ENCODE assay signal across 9 cellular contexts in the genomic region with DNA sequence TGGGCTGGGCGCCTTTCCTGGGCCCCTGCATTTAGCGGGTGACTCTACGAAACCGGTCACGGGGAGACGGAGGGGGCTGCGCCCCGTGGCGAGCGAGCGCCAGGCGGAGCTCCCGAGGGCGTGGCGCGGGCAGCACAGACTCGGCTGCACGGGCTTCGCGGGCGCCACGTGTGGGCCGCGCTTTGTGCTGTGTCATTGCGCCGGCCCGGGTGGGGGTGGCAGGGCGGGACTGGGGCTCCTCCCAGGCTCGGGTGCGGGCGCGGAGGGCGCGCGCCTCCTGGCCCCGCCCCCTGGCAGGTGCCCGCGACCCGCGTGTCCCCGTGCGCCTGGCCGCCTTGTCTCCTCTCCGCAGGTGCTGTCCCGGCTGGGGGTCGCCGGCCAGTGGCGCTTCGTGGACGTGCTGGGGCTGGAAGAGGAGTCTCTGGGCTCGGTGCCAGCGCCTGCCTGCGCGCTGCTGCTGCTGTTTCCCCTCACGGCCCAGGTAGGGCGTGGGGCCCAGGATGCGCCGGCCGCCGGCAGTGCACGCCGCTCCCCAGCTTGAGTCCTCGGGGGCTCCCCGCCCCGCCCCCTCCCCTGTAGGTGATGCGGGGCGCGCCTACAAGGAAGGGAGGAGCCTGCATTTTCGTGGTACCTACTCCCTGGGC. TPM values are rescaled to one million over a fixed set of nuclear protein-coding genes. Genes with fewer than 3 reads are reported as not detected.
A peak's percentile ranks its signal among the peaks of the same experiment; 100 is the strongest.
DNase-seq lines count a peak whose midpoint lies in the region; ATAC-seq and TF ChIP-seq lines count a peak whose summit lies in the region.
"Had no signal": no experiment of that assay in that cellular context is flagged by ENCODE, and none has a peak within 500 bp of the region (broad histone marks: within the 10 kb centered on the region; RNA-seq: fewer than 3 reads in every experiment).

No MANE protein-coding gene starts in this region.

- peak; percentile 57 to 74 for DNase-seq in NCI-H524 (lab: John Stamatoyannopoulos, UW)
- DNase-seq in NCI-H524 treated with DMSO at 0.1 percent for 48 hours (lab: John Stamatoyannopoulos, UW), result no peak
- DNase-seq in NCI-H345 (lab: John Stamatoyannopoulos, UW), result peak; percentile 82
- peak in 35 of 56 donors; percentile 5 to 89 (median 48) for DNase-seq in amygdala (lab: John Stamatoyannopoulos, UW)
- DNase-seq in right cardiac atrium, result peak; percentile 68 to 80 (median 78)
- peak; percentile 54 to 69 for DNase-seq in psoas muscle
- DNase-seq in GF-D8 (lab: John Stamatoyannopoulos, UW), result no peak
- DNase-seq: DND-41 had no signal

- ATAC-seq in HG02870 (IDR thresholded peaks at IDR 0.05; ENCODE audit: unreplicated experiment) (peak; percentile 67), right cardiac atrium (peak; percentile 86 to 92), psoas muscle (peak; percentile 77 to 89 (median 82))

- H3K4me3 ChIP-seq in right cardiac atrium (ENCODE audit: low read length), result peak overlapping the region; percentile 44
- peak overlapping the region; percentile 64 for H3K4me3 ChIP-seq in psoas muscle

- 1% methylated on average over 68 of the region's 69 CpGs for WGBS in right cardiac atrium
- 2 to 3% (median 3%) methylated on average over 35 to 69 of the region's 69 CpGs for WGBS in psoas muscle, 3 donors

- H3K9me3 ChIP-seq in right cardiac atrium (ENCODE audit: control insufficient read depth, low read length), result no peaks in the 10 kb centered on the region
- no peaks in the 10 kb centered on the region for H3K9me3 ChIP-seq in psoas muscle

- intact Hi-C loops in right cardiac atrium (cut with DNase I) (no loop called here), psoas muscle (cut with DNase I) (no loop called here)

- H3K27me3 ChIP-seq in right cardiac atrium (ENCODE audit: control insufficient read depth, insufficient read depth) (no peaks in the 10 kb centered on the region), psoas muscle (ENCODE audit: insufficient read depth in 3 of 3, low read length in 2 of 3) (peaks cover 0 to 45% (median 4%) of the 10 kb centered on the region in 3 donors)

- H3K4me1 ChIP-seq in right cardiac atrium (ENCODE audit: control insufficient read depth, insufficient read depth, low read length), result no peaks in the 10 kb centered on the region
- H3K4me1 ChIP-seq in psoas muscle, result peaks cover 5% of the 10 kb centered on the region

- H3K27ac ChIP-seq in right cardiac atrium (ENCODE audit: low read length) (no peak overlapping the region), psoas muscle (no peak overlapping the region)

- TF ChIP-seq CTCF in psoas muscle (IDR thresholded peaks at IDR 0.05), result no peak

- H3K36me3 ChIP-seq in psoas muscle (ENCODE audit: insufficient read depth in 1 of 2, low read depth in 1 of 2), result no peaks in the 10 kb centered on the region

RNA-seq across cellular contexts. Expression of gene UCHL1, which starts 0.7 kb away (rescaled TPM):
- total RNA-seq in right cardiac atrium, result 10 to 100 TPM in 3 of 4 donors, 1 to 10 TPM in 1; 8.3 to 47.7 (median 28.4) TPM
- polyA plus RNA-seq in right cardiac atrium, result 63.9 TPM
- 10 to 100 TPM; 10.6 to 53.7 (median 25.7) TPM for total RNA-seq in psoas muscle
- polyA plus RNA-seq in psoas muscle, result 10 to 100 TPM; 10.5 to 88.3 (median 23.4) TPM

RNA-seq across cellular contexts. Expression of gene APBB2, which starts 43.0 kb away (rescaled TPM):
- total RNA-seq in right cardiac atrium, result 10 to 100 TPM; 36.6 to 46.2 (median 39.6) TPM
- 12.7 TPM for polyA plus RNA-seq in right cardiac atrium
- 10 to 100 TPM in 3 of 4 donors, 1 to 10 TPM in 1; 7.8 to 37.4 (median 12.7) TPM for total RNA-seq in psoas muscle
- 10 to 100 TPM in 1 of 3 donors, 1 to 10 TPM in 2; 3.1 to 12.5 (median 3.2) TPM for polyA plus RNA-seq in psoas muscle

Comparison
In these comparisons a context has a peak if more than half of its experiments do, and no peak if none do; other contexts are left out.
1. DNase-seq: peak in NCI-H524 (2 of 2), NCI-H345 (single experiment), amygdala (35 of 56), right cardiac atrium (3 of 3) and psoas muscle (2 of 2); none in NCI-H524 treated with DMSO at 0.1 percent for 48 hours (single experiment) and GF-D8 (single experiment).
2. Peak in every context shown above with its lines, with median percentiles within 50 percentile points of each other: ATAC-seq.